9 cellular contexts compared by ENCODE assay signal in the genomic region with DNA sequence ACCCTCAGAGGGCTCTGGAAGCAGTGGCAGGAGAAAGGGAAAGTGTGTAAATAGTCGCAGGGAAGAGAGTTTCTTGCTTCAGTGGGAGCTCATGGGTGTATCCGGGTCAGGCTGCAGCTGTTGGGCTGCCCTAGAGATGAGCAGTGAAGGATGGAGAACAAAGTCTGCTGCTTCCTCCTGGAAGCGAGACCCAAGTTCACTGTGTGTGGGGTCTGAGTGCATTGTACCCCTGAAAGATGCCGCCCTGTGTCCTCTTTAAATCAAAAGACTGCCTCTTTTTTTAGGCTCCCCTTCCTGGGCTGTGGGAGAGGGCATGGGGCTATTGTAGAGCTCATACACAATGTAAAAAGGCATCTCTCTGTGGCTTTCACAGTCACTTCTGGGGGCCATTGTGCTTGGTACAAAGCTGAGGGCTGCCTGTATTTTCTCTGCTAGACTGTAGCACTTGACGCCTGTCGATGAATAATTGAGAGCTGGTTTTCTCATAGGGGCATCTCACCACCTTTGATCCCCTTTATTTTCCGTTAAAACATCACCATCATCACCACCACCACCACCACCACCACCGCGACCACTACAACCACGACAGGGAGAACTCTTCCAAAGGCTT. TPM values are rescaled to one million over a fixed set of nuclear protein-coding genes. Genes with fewer than 3 reads are reported as not detected.
A peak's percentile ranks its signal among the peaks of the same experiment; 100 is the strongest.
DNase-seq lines count a peak whose midpoint lies in the region; ATAC-seq and TF ChIP-seq lines count a peak whose summit lies in the region.
"Had no signal": no experiment of that assay in that cellular context is flagged by ENCODE, and none has a peak within 500 bp of the region (broad histone marks: within the 10 kb centered on the region; RNA-seq: fewer than 3 reads in every experiment).

No MANE protein-coding gene starts in this region.

- no TSS peak for BruUV-seq in Panc1 (replicated peaks; lab: Mats Ljungman, UMichigan)

- H3K9me3 Mint-ChIP-seq in neural crest cell, result no peaks in the 10 kb centered on the region

- H3K27ac ChIP-seq in Panc1 (ENCODE audit: low read length), result no peak overlapping the region
- H3K27ac ChIP-seq: SK-N-MC had no signal

- H3K4me1 Mint-ChIP-seq in neural crest cell, result peaks cover 29% of the 10 kb centered on the region

- TF ChIP-seq CTCF in Panc1 (IDR thresholded peaks at IDR 0.05) (no peak), neural crest cell (conservative IDR thresholded peaks at IDR 0.05) (no peak)

- H3K36me3 ChIP-seq in Panc1 (ENCODE audit: control insufficient read depth, insufficient read depth, low read length), result no peaks in the 10 kb centered on the region
- H3K36me3 ChIP-seq: upper lobe of left lung had no signal

- in situ Hi-C loops in Panc1 (cut with HindIII; ENCODE audit: low pct_unique_long_range_greater_than_20kb, low sequenced_read_pairs), result no loop called here

- H3K9me3 ChIP-seq in Panc1 (ENCODE audit: control insufficient read depth, insufficient read depth, low read depth, low read length), result no peaks in the 10 kb centered on the region
- H3K9me3 ChIP-seq: upper lobe of left lung had no signal

- H3K36me3 Mint-ChIP-seq in neural crest cell (ENCODE audit: low read depth), result no peaks in the 10 kb centered on the region

- no peaks in the 10 kb centered on the region; the same call in 1 of the 2 replicates for H3K27me3 ChIP-seq in Panc1 (ENCODE audit: control insufficient read depth, insufficient read depth, low read length)
- H3K27me3 ChIP-seq: upper lobe of left lung had no signal

- H3K4me3 Mint-ChIP-seq in neural crest cell, result peak overlapping the region; percentile 16

- ATAC-seq in GM18867 (IDR thresholded peaks at IDR 0.05; ENCODE audit: unreplicated experiment) (peak; percentile 55), GM21717 (IDR thresholded peaks at IDR 0.05; ENCODE audit: unreplicated experiment) (peak; percentile 60), Panc1 (peak; percentile 45; the same call in 1 of the 2 replicates), HG03097 (IDR thresholded peaks at IDR 0.05; ENCODE audit: low FRiP score, unreplicated experiment) (no peak)

- H3K4me1 ChIP-seq in Panc1 (ENCODE audit: control insufficient read depth, insufficient read depth, low read length), result no peaks in the 10 kb centered on the region

- DNase-seq in Panc1 (ENCODE audit: low read depth, low spot score), result no peak
- DNase-seq in neural crest cell (ENCODE audit: low read depth, low spot score), result no peak
- DNase-seq in NOMO-1 treated with DMSO at 0.1 percent for 48 hours (lab: John Stamatoyannopoulos, UW; ENCODE audit: unreplicated experiment), result no peak
- DNase-seq in KG1 (lab: John Stamatoyannopoulos, UW), result no peak
- DNase-seq: upper lobe of left lung had no signal

- POLR2A ChIA-PET in Panc1 (lab: Charles Lee), result no interaction called here

- peaks cover 46% of the 10 kb centered on the region for H3K27me3 Mint-ChIP-seq in neural crest cell (ENCODE audit: low read depth)

- H3K4me3 ChIP-seq in Panc1 (ENCODE audit: low read depth in 2 of 2, low read length in 2 of 2), result no peak overlapping the region
- H3K4me3 ChIP-seq: SK-N-MC, upper lobe of left lung had no signal

- CTCF ChIA-PET in Panc1 (lab: Charles Lee), result no interaction called here

- intact Hi-C loops in Panc1 (cut with micrococcal nuclease; ENCODE audit: unreplicated experiment), result no loop called here

- no peak overlapping the region for H3K27ac Mint-ChIP-seq in neural crest cell (ENCODE audit: unreplicated experiment)

RNA-seq across cellular contexts. Expression of a gene that starts 16.7 kb away (rescaled TPM):
- 11.4 TPM for total RNA-seq in Panc1 (2021; ENCODE audit: unreplicated experiment)
- 9.5 TPM for polyA plus RNA-seq in Panc1 (2012; ENCODE audit: insufficient read length)
- 10.0 and 10.2 TPM in 2 replicates for total RNA-seq in neural crest cell
